Comparison of ENCODE assay signal across 1 cellular context in the genomic region with DNA sequence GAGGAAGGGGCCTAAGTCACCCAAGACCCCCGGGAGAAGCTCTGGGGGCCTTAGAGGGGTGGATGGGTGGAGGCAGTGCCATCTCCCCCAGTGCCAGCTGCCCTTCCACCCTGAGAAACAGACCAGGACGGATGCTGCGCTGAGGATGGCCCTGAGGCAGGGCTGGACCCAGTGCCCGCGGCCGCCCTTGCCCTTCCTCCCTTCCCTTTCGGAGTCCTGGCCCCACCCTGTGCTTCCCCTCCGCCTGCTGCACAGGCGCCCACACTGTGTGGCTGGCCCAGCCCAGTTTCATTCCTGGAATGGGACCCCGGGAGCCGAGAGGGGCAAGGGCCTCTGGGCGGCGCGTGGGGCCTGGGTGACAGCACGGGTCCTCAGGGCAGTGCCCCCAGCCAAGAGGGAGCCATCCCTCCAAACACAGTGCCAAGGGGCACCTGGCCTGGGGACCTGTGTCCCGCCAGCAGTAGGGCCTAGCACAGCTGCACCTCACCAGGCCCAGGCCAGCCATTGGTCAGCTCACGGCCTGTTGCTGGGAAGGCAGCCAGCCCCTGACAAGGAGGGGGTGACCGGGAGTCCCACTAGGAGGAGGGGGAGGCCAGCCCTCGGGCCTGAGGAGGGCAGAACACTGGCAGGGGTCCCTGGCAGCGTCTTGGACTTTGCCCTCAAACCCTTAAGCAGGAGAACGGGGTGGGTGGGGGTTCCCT.
A peak's percentile ranks its signal among the peaks of the same experiment; 100 is the strongest.
TF ChIP-seq lines count a peak whose summit lies in the region.

No MANE protein-coding gene starts in this region.

TF ChIP-seq in HepG2, 621 proteins besides CTCF, POLR2A, EP300 and RAD21 (continued from another document and continues in another):
- TF ChIP-seq, protein P1, sequence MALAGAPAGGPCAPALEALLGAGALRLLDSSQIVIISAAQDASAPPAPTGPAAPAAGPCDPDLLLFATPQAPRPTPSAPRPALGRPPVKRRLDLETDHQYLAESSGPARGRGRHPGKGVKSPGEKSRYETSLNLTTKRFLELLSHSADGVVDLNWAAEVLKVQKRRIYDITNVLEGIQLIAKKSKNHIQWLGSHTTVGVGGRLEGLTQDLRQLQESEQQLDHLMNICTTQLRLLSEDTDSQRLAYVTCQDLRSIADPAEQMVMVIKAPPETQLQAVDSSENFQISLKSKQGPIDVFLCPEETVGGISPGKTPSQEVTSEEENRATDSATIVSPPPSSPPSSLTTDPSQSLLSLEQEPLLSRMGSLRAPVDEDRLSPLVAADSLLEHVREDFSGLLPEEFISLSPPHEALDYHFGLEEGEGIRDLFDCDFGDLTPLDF (CRISPR knock-in tag; IDR thresholded peaks at IDR 0.05) = no peak
- TF ChIP-seq, protein P2, sequence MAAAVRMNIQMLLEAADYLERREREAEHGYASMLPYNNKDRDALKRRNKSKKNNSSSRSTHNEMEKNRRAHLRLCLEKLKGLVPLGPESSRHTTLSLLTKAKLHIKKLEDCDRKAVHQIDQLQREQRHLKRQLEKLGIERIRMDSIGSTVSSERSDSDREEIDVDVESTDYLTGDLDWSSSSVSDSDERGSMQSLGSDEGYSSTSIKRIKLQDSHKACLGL (CRISPR knock-in tag; IDR thresholded peaks at IDR 0.05) = peak; percentile 65; the same call in 1 of the 2 replicates
- TF ChIP-seq THAP11 (CRISPR knock-in tag; IDR thresholded peaks at IDR 0.05) (no peak), NCOA1 (CRISPR knock-in tag; IDR thresholded peaks at IDR 0.05) (no peak), ZNF335 (CRISPR knock-in tag; IDR thresholded peaks at IDR 0.05) (no peak), SMAD3 (CRISPR knock-in tag; IDR thresholded peaks at IDR 0.05) (0 out of 2 replicates have a peak, but pooled peaks have one; percentile 33), ZNF839 (CRISPR knock-in tag; IDR thresholded peaks at IDR 0.05; ENCODE audit: borderline replicate concordance) (peak; percentile 74; the same call in 1 of the 2 replicates), ZFP41 (CRISPR knock-in tag; IDR thresholded peaks at IDR 0.05; ENCODE audit: borderline replicate concordance) (peak; percentile 40; the same call in 1 of the 2 replicates), SAP130 (CRISPR knock-in tag; IDR thresholded peaks at IDR 0.05; ENCODE audit: low read depth) (0 out of 2 replicates have a peak, but pooled peaks have one; percentile 32), NFYB (CRISPR knock-in tag; IDR thresholded peaks at IDR 0.05) (peak; percentile 55; the same call in 1 of the 2 replicates), MED8 (CRISPR knock-in tag; IDR thresholded peaks at IDR 0.05; ENCODE audit: insufficient replicate concordance) (peak; percentile 25), ZBTB38 (CRISPR knock-in tag; IDR thresholded peaks at IDR 0.05) (0 out of 2 replicates have a peak, but pooled peaks have one; percentile 27), PHF8 (CRISPR knock-in tag; IDR thresholded peaks at IDR 0.05) (peak; percentile 47), HNRNPL (IDR thresholded peaks at IDR 0.05; ENCODE audit: low read depth, low read length) (peak; percentile 91; the same call in 1 of the 2 replicates), DNMT1 (CRISPR knock-in tag; IDR thresholded peaks at IDR 0.05) (0 out of 2 replicates have a peak, but pooled peaks have one; percentile 24), GFI1 (CRISPR knock-in tag; IDR thresholded peaks at IDR 0.05; ENCODE audit: borderline replicate concordance) (no peak), RFXAP (CRISPR knock-in tag; IDR thresholded peaks at IDR 0.05; ENCODE audit: borderline replicate concordance) (peak; percentile 91), NCOA5 (CRISPR knock-in tag; IDR thresholded peaks at IDR 0.05) (no peak), ZNF350 (CRISPR knock-in tag; IDR thresholded peaks at IDR 0.05; ENCODE audit: borderline replicate concordance, low read depth) (0 out of 2 replicates have a peak, but pooled peaks have one; percentile 36), RELA (CRISPR knock-in tag; IDR thresholded peaks at IDR 0.05) (0 out of 2 replicates have a peak, but pooled peaks have one; percentile 23), FOXA1 (IDR thresholded peaks at IDR 0.05) (no peak), FOXA1 (CRISPR knock-in tag; IDR thresholded peaks at IDR 0.05) (0 out of 2 replicates have a peak, but pooled peaks have one; percentile 5), HNF4G (IDR thresholded peaks at IDR 0.05; ENCODE audit: borderline replicate concordance, low read depth, low read length) (no peak), HNF4G (CRISPR knock-in tag; IDR thresholded peaks at IDR 0.05; ENCODE audit: borderline replicate concordance, low read depth) (no peak), RBFOX2 (IDR thresholded peaks at IDR 0.05; ENCODE audit: low read depth, low read length) (peak; percentile 50; the same call in 1 of the 2 replicates), SOX6 (IDR thresholded peaks at IDR 0.05) (no peak), SOX6 (CRISPR knock-in tag; IDR thresholded peaks at IDR 0.05) (peak; percentile 31; the same call in 1 of the 2 replicates), ZBTB20 (CRISPR knock-in tag; IDR thresholded peaks at IDR 0.05; ENCODE audit: borderline replicate concordance, low read depth) (0 out of 2 replicates have a peak, but pooled peaks have one; percentile 29), FOXK1 (CRISPR knock-in tag; IDR thresholded peaks at IDR 0.05; ENCODE audit: borderline replicate concordance, low read depth) (no peak), ZNF354B (CRISPR knock-in tag; IDR thresholded peaks at IDR 0.05) (no peak), PHF5A (CRISPR knock-in tag; IDR thresholded peaks at IDR 0.05; ENCODE audit: low read depth, unreplicated experiment) (no peak), ZNF879 (CRISPR knock-in tag; IDR thresholded peaks at IDR 0.05) (no peak), ZNF616 (CRISPR knock-in tag; IDR thresholded peaks at IDR 0.05; ENCODE audit: low read depth) (no peak), NFYC (CRISPR knock-in tag; IDR thresholded peaks at IDR 0.05) (peak; percentile 54; the same call in 1 of the 2 replicates), SMAD1 (CRISPR knock-in tag; IDR thresholded peaks at IDR 0.05; ENCODE audit: borderline replicate concordance, low read depth) (peak; percentile 65; the same call in 1 of the 2 replicates), CENPT (CRISPR knock-in tag; IDR thresholded peaks at IDR 0.05; ENCODE audit: low read depth) (0 out of 2 replicates have a peak, but pooled peaks have one; percentile 44), ZMYM3 (CRISPR knock-in tag; IDR thresholded peaks at IDR 0.05) (peak; percentile 32; the same call in 1 of the 2 replicates), AKAP8 (CRISPR knock-in tag; IDR thresholded peaks at IDR 0.05) (peak; percentile 82), POGZ (CRISPR knock-in tag; IDR thresholded peaks at IDR 0.05) (0 out of 2 replicates have a peak, but pooled peaks have one; percentile 25)
- TF ChIP-seq, protein P3, sequence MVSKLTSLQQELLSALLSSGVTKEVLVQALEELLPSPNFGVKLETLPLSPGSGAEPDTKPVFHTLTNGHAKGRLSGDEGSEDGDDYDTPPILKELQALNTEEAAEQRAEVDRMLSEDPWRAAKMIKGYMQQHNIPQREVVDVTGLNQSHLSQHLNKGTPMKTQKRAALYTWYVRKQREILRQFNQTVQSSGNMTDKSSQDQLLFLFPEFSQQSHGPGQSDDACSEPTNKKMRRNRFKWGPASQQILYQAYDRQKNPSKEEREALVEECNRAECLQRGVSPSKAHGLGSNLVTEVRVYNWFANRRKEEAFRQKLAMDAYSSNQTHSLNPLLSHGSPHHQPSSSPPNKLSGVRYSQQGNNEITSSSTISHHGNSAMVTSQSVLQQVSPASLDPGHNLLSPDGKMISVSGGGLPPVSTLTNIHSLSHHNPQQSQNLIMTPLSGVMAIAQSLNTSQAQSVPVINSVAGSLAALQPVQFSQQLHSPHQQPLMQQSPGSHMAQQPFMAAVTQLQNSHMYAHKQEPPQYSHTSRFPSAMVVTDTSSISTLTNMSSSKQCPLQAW (CRISPR knock-in tag; IDR thresholded peaks at IDR 0.05) = peak; percentile 40; the same call in 1 of the 2 replicates
- TF ChIP-seq, protein P4, sequence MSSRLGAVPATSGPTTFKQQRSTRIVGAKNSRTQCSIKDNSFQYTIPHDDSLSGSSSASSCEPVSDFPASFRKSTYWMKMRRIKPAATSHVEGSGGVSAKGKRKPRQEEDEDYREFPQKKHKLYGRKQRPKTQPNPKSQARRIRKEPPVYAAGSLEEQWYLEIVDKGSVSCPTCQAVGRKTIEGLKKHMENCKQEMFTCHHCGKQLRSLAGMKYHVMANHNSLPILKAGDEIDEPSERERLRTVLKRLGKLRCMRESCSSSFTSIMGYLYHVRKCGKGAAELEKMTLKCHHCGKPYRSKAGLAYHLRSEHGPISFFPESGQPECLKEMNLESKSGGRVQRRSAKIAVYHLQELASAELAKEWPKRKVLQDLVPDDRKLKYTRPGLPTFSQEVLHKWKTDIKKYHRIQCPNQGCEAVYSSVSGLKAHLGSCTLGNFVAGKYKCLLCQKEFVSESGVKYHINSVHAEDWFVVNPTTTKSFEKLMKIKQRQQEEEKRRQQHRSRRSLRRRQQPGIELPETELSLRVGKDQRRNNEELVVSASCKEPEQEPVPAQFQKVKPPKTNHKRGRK (CRISPR knock-in tag; IDR thresholded peaks at IDR 0.05) = 0 out of 2 replicates have a peak, but pooled peaks have one; percentile 39
- TF ChIP-seq, protein P5, sequence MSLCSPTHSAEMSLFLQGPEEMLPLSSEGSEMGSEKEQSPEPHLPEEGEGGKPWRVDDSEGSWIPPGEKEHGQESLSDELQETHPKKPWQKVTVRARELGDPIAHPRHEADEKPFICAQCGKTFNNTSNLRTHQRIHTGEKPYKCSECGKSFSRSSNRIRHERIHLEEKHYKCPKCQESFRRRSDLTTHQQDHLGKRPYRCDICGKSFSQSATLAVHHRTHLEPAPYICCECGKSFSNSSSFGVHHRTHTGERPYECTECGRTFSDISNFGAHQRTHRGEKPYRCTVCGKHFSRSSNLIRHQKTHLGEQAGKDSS (CRISPR knock-in tag; IDR thresholded peaks at IDR 0.05; ENCODE audit: borderline replicate concordance, low read depth) = peak; percentile 26; the same call in 1 of the 2 replicates
- TF ChIP-seq, protein P6, sequence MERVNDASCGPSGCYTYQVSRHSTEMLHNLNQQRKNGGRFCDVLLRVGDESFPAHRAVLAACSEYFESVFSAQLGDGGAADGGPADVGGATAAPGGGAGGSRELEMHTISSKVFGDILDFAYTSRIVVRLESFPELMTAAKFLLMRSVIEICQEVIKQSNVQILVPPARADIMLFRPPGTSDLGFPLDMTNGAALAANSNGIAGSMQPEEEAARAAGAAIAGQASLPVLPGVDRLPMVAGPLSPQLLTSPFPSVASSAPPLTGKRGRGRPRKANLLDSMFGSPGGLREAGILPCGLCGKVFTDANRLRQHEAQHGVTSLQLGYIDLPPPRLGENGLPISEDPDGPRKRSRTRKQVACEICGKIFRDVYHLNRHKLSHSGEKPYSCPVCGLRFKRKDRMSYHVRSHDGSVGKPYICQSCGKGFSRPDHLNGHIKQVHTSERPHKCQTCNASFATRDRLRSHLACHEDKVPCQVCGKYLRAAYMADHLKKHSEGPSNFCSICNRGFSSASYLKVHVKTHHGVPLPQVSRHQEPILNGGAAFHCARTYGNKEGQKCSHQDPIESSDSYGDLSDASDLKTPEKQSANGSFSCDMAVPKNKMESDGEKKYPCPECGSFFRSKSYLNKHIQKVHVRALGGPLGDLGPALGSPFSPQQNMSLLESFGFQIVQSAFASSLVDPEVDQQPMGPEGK (CRISPR knock-in tag; IDR thresholded peaks at IDR 0.05) = peak; percentile 14; the same call in 1 of the 2 replicates
- TF ChIP-seq, protein P7, sequence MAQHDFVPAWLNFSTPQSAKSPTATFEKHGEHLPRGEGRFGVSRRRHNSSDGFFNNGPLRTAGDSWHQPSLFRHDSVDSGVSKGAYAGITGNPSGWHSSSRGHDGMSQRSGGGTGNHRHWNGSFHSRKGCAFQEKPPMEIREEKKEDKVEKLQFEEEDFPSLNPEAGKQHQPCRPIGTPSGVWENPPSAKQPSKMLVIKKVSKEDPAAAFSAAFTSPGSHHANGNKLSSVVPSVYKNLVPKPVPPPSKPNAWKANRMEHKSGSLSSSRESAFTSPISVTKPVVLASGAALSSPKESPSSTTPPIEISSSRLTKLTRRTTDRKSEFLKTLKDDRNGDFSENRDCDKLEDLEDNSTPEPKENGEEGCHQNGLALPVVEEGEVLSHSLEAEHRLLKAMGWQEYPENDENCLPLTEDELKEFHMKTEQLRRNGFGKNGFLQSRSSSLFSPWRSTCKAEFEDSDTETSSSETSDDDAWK (CRISPR knock-in tag; IDR thresholded peaks at IDR 0.05) = no peak
- TF ChIP-seq, protein P8, sequence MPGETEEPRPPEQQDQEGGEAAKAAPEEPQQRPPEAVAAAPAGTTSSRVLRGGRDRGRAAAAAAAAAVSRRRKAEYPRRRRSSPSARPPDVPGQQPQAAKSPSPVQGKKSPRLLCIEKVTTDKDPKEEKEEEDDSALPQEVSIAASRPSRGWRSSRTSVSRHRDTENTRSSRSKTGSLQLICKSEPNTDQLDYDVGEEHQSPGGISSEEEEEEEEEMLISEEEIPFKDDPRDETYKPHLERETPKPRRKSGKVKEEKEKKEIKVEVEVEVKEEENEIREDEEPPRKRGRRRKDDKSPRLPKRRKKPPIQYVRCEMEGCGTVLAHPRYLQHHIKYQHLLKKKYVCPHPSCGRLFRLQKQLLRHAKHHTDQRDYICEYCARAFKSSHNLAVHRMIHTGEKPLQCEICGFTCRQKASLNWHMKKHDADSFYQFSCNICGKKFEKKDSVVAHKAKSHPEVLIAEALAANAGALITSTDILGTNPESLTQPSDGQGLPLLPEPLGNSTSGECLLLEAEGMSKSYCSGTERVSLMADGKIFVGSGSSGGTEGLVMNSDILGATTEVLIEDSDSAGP (CRISPR knock-in tag; IDR thresholded peaks at IDR 0.05; ENCODE audit: borderline replicate concordance) = peak; percentile 45
- TF ChIP-seq, protein P9, sequence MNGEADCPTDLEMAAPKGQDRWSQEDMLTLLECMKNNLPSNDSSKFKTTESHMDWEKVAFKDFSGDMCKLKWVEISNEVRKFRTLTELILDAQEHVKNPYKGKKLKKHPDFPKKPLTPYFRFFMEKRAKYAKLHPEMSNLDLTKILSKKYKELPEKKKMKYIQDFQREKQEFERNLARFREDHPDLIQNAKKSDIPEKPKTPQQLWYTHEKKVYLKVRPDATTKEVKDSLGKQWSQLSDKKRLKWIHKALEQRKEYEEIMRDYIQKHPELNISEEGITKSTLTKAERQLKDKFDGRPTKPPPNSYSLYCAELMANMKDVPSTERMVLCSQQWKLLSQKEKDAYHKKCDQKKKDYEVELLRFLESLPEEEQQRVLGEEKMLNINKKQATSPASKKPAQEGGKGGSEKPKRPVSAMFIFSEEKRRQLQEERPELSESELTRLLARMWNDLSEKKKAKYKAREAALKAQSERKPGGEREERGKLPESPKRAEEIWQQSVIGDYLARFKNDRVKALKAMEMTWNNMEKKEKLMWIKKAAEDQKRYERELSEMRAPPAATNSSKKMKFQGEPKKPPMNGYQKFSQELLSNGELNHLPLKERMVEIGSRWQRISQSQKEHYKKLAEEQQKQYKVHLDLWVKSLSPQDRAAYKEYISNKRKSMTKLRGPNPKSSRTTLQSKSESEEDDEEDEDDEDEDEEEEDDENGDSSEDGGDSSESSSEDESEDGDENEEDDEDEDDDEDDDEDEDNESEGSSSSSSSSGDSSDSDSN (CRISPR knock-in tag; IDR thresholded peaks at IDR 0.05) = peak; percentile 61
